In genomic region chr5:95699337-95699736, GRCh38 we compare ENCODE assay signal across 9 cellular contexts. TPM values are rescaled to one million over a fixed set of nuclear protein-coding genes. Genes with fewer than 3 reads are reported as not detected.
"Had no signal": no experiment of that assay in that cellular context is flagged by ENCODE, and none has a peak within 500 bp of the region (broad histone marks: within the 10 kb centered on the region; RNA-seq: fewer than 3 reads in every experiment).

No MANE protein-coding gene starts in this region.

- H3K27ac ChIP-seq: GM23248 had no signal

- ATAC-seq: HCT116 had no signal

- H3K9me3 ChIP-seq: HAP-1 had no signal

- H3K36me3 ChIP-seq: HAP-1 had no signal

- H3K4me3 ChIP-seq: GM23248, HAP-1 had no signal

- DNase-seq: GM23248, GOT3, H7, HFFc6, IMR-90, KBM-7 had no signal

- H3K4me1 ChIP-seq: HAP-1 had no signal

- H3K9ac ChIP-seq: GM23248 had no signal

- H2AFZ ChIP-seq: GM23248 had no signal

RNA-seq across cellular contexts. Expression of gene SPATA9, which starts 16.5 kb away (rescaled TPM):
- total RNA-seq: H7, HT-29 had no signal
